8 cellular contexts compared by ENCODE assay signal in the genomic region with DNA sequence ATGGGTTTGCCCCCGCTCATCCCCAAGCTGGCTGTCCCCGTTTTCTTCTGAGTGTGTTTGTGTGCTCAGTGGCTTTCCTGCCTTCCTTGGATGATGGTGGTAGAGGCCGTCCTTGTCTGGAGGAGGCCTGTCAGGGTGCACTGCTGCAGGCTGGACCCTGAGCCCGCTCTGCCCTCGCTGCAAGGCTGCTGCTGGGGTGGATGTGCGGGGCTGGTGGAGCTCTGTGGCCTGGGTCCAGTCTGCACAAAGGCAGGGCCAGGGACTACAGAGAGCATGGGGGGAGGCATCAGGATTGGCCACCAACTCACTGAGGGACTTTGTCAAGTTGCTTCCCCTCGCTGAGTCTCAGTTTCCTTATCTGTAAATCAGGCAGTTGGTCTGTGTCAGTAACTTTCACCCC.
"Had no signal": no experiment of that assay in that cellular context is flagged by ENCODE, and none has a peak within 500 bp of the region (broad histone marks: within the 10 kb centered on the region; RNA-seq: fewer than 3 reads in every experiment).

No MANE protein-coding gene starts in this region.

- DNase-seq: GM23248, GOT3, H7, HFFc6, IMR-90 had no signal

- H3K4me3 ChIP-seq: GM23248, HAP-1, K562 had no signal

- H3K27ac ChIP-seq: GM23248 had no signal

- H3K9me3 ChIP-seq: HAP-1 had no signal

- ATAC-seq: HCT116, K562 had no signal

- H3K36me3 ChIP-seq: HAP-1 had no signal

- H3K4me1 ChIP-seq: HAP-1 had no signal

- H2AFZ ChIP-seq: GM23248 had no signal

- H3K9ac ChIP-seq: GM23248 had no signal
